Comparison of ENCODE assay signal across 1 cellular context in genomic region chr13:76871332-76871945, GRCh38.
TF ChIP-seq lines count a peak whose summit lies in the region.

No MANE protein-coding gene starts in this region.

TF ChIP-seq in IMR-90, 13 proteins besides CTCF, POLR2A, EP300 and RAD21 (continued from another document):
- TF ChIP-seq, protein P1, sequence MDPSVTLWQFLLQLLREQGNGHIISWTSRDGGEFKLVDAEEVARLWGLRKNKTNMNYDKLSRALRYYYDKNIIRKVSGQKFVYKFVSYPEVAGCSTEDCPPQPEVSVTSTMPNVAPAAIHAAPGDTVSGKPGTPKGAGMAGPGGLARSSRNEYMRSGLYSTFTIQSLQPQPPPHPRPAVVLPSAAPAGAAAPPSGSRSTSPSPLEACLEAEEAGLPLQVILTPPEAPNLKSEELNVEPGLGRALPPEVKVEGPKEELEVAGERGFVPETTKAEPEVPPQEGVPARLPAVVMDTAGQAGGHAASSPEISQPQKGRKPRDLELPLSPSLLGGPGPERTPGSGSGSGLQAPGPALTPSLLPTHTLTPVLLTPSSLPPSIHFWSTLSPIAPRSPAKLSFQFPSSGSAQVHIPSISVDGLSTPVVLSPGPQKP (IDR thresholded peaks at IDR 0.05; ENCODE audit: borderline replicate concordance, low read depth, low read length), result no peak
- no peak for TF ChIP-seq BHLHE40 (IDR thresholded peaks at IDR 0.05; ENCODE audit: low read depth, low read length)
TF ChIP-seq in IMR-90: peak in this region for 1.
